In the genomic region with DNA sequence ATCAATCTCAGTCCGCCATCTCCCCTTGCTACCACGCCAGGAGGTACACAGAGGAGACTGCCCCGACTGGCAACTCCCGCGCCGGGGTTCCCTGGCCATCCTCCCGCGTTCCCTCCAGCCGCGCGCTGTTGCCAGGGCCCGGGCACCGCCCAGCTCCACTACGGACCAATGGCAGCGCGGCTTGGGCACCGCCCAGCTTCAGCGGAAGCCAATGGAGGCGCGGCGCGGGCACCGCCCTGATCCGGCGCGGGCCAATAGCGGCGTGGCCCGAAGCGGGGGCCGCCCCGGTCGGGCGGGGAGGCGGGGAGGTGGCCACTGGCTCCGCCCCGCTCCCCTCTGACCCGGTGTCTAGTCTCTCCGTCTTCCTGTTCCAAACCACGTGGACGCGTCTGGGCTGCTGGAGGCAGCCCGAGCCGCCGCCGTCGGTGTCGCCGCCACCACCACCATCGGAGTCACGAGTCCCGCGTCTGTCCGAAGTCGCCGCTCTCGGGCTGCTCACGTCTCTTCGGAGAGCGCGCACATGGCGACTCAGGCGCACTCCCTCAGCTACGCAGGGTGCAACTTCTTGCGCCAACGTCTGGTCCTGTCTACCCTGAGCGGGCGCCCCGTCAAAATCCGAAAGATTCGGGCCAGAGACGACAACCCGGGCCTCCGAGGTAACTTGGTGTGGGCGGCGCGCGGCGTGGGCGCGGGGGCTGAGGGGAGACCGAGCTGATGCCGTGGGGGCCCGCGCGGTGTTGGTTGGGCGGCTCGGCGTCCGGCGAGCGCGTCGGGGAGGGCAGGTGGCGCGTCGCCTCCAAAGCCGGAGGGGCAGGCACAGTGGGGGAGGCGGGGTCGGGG, we compare ENCODE assay signal across 8 cellular contexts. TPM values are rescaled to one million over a fixed set of nuclear protein-coding genes. Genes with fewer than 3 reads are reported as not detected.
DNase-seq lines count a peak whose midpoint lies in the region; FAIRE-seq and TF ChIP-seq lines count a peak whose summit lies in the region.

A gene with protein sequence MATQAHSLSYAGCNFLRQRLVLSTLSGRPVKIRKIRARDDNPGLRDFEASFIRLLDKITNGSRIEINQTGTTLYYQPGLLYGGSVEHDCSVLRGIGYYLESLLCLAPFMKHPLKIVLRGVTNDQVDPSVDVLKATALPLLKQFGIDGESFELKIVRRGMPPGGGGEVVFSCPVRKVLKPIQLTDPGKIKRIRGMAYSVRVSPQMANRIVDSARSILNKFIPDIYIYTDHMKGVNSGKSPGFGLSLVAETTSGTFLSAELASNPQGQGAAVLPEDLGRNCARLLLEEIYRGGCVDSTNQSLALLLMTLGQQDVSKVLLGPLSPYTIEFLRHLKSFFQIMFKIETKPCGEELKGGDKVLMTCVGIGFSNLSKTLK (plus strand): TSS at position 373 of the 840 bp plus-strand sequence. CDS start 148 bp downstream, at position 521.

- H3K4me3 Mint-ChIP-seq in nephron = peak within 1 kb of the TSS; percentile 98 to 99 (median 99)
- H3K4me3 Mint-ChIP-seq in stimulated activated naive CD8-positive, alpha-beta T cell treated with anti-CD3 and anti-CD28 coated beads, Interleukin-15, Interleukin-2, amounts not matched to agents 100 ng/mL and 50 ng/mL, for 24 hours = peak within 1 kb of the TSS; percentile 94

- peak within 1 kb of the TSS; percentile 97 for H2AFZ ChIP-seq in Loucy (ENCODE audit: low read length)

- TF ChIP-seq CTCF in Loucy (conservative IDR thresholded peaks at IDR 0.05; ENCODE audit: low read length) = no peak
- TF ChIP-seq CTCF in fibroblast of the aortic adventitia (IDR thresholded peaks at IDR 0.05; ENCODE audit: insufficient read depth, low read length) = no peak
- no peak for TF ChIP-seq CTCF in nephron (IDR thresholded peaks at IDR 0.05; ENCODE audit: unreplicated experiment in 3 of 3)

- H3K9me2 ChIP-seq in Loucy (replicated peaks; ENCODE audit: low read depth, low read length) = no peaks in the 10 kb centered on the region

- H3K36me3 ChIP-seq in Loucy (ENCODE audit: insufficient read depth, low read length) = no peaks in the 10 kb centered on the region

- H3K36me3 Mint-ChIP-seq in nephron (ENCODE audit: low read depth) = no peaks in the 10 kb centered on the region
- H3K36me3 Mint-ChIP-seq in stimulated activated naive CD8-positive, alpha-beta T cell treated with anti-CD3 and anti-CD28 coated beads, Interleukin-15, Interleukin-2, amounts not matched to agents 100 ng/mL and 50 ng/mL, for 24 hours (ENCODE audit: low read depth) = peaks cover 28% of the 10 kb centered on the region

- H3K4me2 ChIP-seq in Loucy (ENCODE audit: low read depth, low read length, poor library complexity, severe bottlenecking) = peak within 1 kb of the TSS; percentile 84

- TF ChIP-seq POLR2A in H54 (IDR thresholded peaks at IDR 0.05; ENCODE audit: low read depth, low read length) (peak; percentile 37; the same call in 1 of the 2 replicates), Raji (IDR thresholded peaks at IDR 0.05; ENCODE audit: insufficient read depth, low read depth, low read length) (peak; percentile 79)

- H3K27me3 ChIP-seq in Loucy (ENCODE audit: insufficient read depth, low read length, poor library complexity, severe bottlenecking) = no peaks in the 10 kb centered on the region

- H3F3A ChIP-seq in Loucy (ENCODE audit: low read depth) = no peaks in the 10 kb centered on the region

- H4K20me1 ChIP-seq in Loucy (ENCODE audit: insufficient read depth, low read length, poor library complexity, severe bottlenecking) = peaks cover 28% of the 10 kb centered on the region

- no peaks in the 10 kb centered on the region for H3K9me3 ChIP-seq in Loucy (ENCODE audit: insufficient read depth, low read depth, low read length)

- H3K4me1 Mint-ChIP-seq in nephron = peaks cover 33% of the 10 kb centered on the region
- peaks cover 51% of the 10 kb centered on the region for H3K4me1 Mint-ChIP-seq in stimulated activated naive CD8-positive, alpha-beta T cell treated with anti-CD3 and anti-CD28 coated beads, Interleukin-15, Interleukin-2, amounts not matched to agents 100 ng/mL and 50 ng/mL, for 24 hours (ENCODE audit: low read depth)

- peaks cover 19% of the 10 kb centered on the region for H3K4me1 ChIP-seq in Loucy (ENCODE audit: insufficient read depth, low read length, poor library complexity, severe bottlenecking)

- peaks cover 45% of the 10 kb centered on the region for H3K79me2 ChIP-seq in Loucy (ENCODE audit: insufficient read depth, low read length)

- DNase-seq in EL (peak; percentile 96), H54 (ENCODE audit: insufficient read length, low spot score) (peak; percentile 92), fibroblast of the aortic adventitia (ENCODE audit: low read depth) (peak; percentile 89)
- DNase-seq in activated effector memory CD4-positive, alpha-beta T cell treated with Interleukin-2 at 50 U/mL for 16 hours = peak; percentile 97

- H3K4me3 ChIP-seq in Loucy (ENCODE audit: low read length, poor library complexity, severe bottlenecking) = peak within 1 kb of the TSS; percentile 83
- H3K4me3 ChIP-seq in fibroblast of the aortic adventitia (ENCODE audit: low read depth, low read length) = peak within 1 kb of the TSS; percentile 96

- no peaks in the 10 kb centered on the region for H3K9me3 Mint-ChIP-seq in nephron
- no peaks in the 10 kb centered on the region for H3K9me3 Mint-ChIP-seq in stimulated activated naive CD8-positive, alpha-beta T cell treated with anti-CD3 and anti-CD28 coated beads, Interleukin-15, Interleukin-2, amounts not matched to agents 100 ng/mL and 50 ng/mL, for 24 hours

- peak; percentile 91 for FAIRE-seq in H54 (lab: Jason Lieb, UNC)

- peak within 1 kb of the TSS; percentile 56 to 79 (median 70) for H3K27ac Mint-ChIP-seq in nephron
- H3K27ac Mint-ChIP-seq in stimulated activated naive CD8-positive, alpha-beta T cell treated with anti-CD3 and anti-CD28 coated beads, Interleukin-15, Interleukin-2, amounts not matched to agents 100 ng/mL and 50 ng/mL, for 24 hours = peak within 1 kb of the TSS; percentile 95

- no peaks in the 10 kb centered on the region for H3K27me3 Mint-ChIP-seq in nephron (ENCODE audit: low read depth)
- H3K27me3 Mint-ChIP-seq in stimulated activated naive CD8-positive, alpha-beta T cell treated with anti-CD3 and anti-CD28 coated beads, Interleukin-15, Interleukin-2, amounts not matched to agents 100 ng/mL and 50 ng/mL, for 24 hours = peaks cover 5% of the 10 kb centered on the region

- H3K9ac ChIP-seq in Loucy (ENCODE audit: low read depth, low read length, poor library complexity, severe bottlenecking) = peak within 1 kb of the TSS; percentile 59

RNA-seq across cellular contexts. Expression of the gene that starts here (rescaled TPM):
- 10.2 and 13.4 TPM in 2 replicates for total RNA-seq in fibroblast of the aortic adventitia (ENCODE audit: low replicate concordance)

Comparison
In these comparisons a context has a peak if more than half of its experiments do, and no peak if none do; other contexts are left out.
1. Peak in every context shown above with its lines: DNase-seq and H3K4me3 ChIP-seq.